Comparison of ENCODE assay signal across 1 cellular context in the genomic region with DNA sequence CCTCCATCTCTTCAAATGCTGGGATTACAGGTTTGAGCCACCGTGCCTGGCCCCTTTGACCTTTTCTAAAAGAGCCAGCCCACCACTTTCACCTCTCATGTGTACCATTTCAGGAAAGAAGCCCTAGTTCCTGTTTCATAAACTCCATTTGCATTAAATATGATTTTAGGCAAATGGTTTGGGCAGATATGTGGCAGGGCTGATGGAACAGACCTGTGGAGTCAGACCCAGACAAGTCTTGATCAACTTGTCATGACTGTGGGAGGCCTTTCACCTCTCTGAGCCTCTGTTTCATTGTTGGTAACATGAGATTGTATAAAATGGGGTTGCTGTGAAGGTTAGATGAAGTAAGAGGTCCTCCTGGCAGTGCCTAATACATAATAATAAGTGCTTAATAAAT.
TF ChIP-seq lines count a peak whose summit lies in the region.

No MANE protein-coding gene starts in this region.

TF ChIP-seq in GM12878, 131 proteins besides CTCF, POLR2A, EP300 and RAD21 (continued from another document):
- TF ChIP-seq, protein P1, sequence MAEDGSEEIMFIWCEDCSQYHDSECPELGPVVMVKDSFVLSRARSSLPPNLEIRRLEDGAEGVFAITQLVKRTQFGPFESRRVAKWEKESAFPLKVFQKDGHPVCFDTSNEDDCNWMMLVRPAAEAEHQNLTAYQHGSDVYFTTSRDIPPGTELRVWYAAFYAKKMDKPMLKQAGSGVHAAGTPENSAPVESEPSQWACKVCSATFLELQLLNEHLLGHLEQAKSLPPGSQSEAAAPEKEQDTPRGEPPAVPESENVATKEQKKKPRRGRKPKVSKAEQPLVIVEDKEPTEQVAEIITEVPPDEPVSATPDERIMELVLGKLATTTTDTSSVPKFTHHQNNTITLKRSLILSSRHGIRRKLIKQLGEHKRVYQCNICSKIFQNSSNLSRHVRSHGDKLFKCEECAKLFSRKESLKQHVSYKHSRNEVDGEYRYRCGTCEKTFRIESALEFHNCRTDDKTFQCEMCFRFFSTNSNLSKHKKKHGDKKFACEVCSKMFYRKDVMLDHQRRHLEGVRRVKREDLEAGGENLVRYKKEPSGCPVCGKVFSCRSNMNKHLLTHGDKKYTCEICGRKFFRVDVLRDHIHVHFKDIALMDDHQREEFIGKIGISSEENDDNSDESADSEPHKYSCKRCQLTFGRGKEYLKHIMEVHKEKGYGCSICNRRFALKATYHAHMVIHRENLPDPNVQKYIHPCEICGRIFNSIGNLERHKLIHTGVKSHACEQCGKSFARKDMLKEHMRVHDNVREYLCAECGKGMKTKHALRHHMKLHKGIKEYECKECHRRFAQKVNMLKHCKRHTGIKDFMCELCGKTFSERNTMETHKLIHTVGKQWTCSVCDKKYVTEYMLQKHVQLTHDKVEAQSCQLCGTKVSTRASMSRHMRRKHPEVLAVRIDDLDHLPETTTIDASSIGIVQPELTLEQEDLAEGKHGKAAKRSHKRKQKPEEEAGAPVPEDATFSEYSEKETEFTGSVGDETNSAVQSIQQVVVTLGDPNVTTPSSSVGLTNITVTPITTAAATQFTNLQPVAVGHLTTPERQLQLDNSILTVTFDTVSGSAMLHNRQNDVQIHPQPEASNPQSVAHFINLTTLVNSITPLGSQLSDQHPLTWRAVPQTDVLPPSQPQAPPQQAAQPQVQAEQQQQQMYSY (CRISPR knock-in tag; IDR thresholded peaks at IDR 0.05), result no peak
- no peak for TF ChIP-seq IKZF1 (conservative IDR thresholded peaks at IDR 0.05)
- no peak for TF ChIP-seq ZZZ3 (IDR thresholded peaks at IDR 0.05; ENCODE audit: control insufficient read depth, insufficient read length, low read depth)
- no peak for TF ChIP-seq ZBED1 (IDR thresholded peaks at IDR 0.05; ENCODE audit: borderline replicate concordance)
- peak in 1 of 2 experiments; percentile 63; a peak in 1 of 4 replicates for TF ChIP-seq SRF (IDR thresholded peaks at IDR 0.05; ENCODE audit: low read depth in 2 of 2, low read length in 2 of 2)
